In the genomic region with DNA sequence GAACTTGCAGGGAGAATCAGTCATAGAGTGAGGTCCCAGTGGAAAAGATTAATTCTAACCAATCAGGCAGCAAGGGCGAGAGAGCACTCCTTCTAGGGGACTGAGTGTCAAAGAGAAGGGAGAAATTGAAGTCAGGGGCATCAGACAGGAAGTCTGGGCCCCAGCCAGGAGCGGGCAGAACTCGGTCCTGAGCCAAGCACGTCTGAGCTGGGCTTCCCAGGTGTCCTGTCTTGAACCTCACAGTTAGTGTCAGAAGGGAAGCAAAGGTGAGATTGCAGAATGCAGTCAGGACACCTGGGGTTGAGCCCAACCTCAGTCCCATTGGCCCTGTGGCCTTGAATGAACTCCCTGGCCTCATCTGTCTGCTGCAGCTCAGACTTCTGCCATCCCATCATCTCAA, we compare ENCODE assay signal across 29 cellular contexts.
"Had no signal": no experiment of that assay in that cellular context is flagged by ENCODE, and none has a peak within 500 bp of the region (broad histone marks: within the 10 kb centered on the region; RNA-seq: fewer than 3 reads in every experiment).

No MANE protein-coding gene starts in this region.

- H3K27me3 Mint-ChIP-seq: dendritic cell treated with granulocyte-macrophage colony-stimulating factor and Interleukin-4, amounts not matched to agents 40 ng/mL and 50 ng/mL, for 4 days; stimulated activated naive CD8-positive, alpha-beta T cell treated with anti-CD3 and anti-CD28 coated beads, Interleukin-15, amount 100 ng/mL, for 72 hours had no signal

- H3K9me3 ChIP-seq: gastroesophageal sphincter, heart left ventricle, left lung, prostate gland, right atrium auricular region, suprapubic skin, thyroid gland had no signal

- H3K79me2 ChIP-seq: hepatocyte had no signal

- H3K4me1 Mint-ChIP-seq: mesothelial cell of epicardium; naive thymus-derived CD4-positive, alpha-beta T cell; nephron; neural progenitor cell had no signal

- H2AFZ ChIP-seq: hepatocyte, neural progenitor cell had no signal

- ATAC-seq: esophagus mucosa; gastroesophageal sphincter; heart left ventricle; left lung; naive thymus-derived CD4-positive, alpha-beta T cell; sciatic nerve; stimulated activated naive CD8-positive, alpha-beta T cell treated with anti-CD3 and anti-CD28 coated beads, Interleukin-15, amount 100 ng/mL, for 72 hours had no signal

- H3K27me3 ChIP-seq: gastroesophageal sphincter, hepatocyte, left lung, neural progenitor cell, right atrium auricular region, suprapubic skin, thyroid gland had no signal

- H3K4me3 Mint-ChIP-seq: dendritic cell treated with granulocyte-macrophage colony-stimulating factor and Interleukin-4, amounts not matched to agents 40 ng/mL and 50 ng/mL, for 4 days; endodermal cell; mesothelial cell of epicardium; naive thymus-derived CD4-positive, alpha-beta T cell; nephron; neural progenitor cell; stimulated activated naive CD8-positive, alpha-beta T cell treated with anti-CD3 and anti-CD28 coated beads, Interleukin-15, amount 100 ng/mL, for 72 hours; type B pancreatic cell had no signal

- H3K4me1 ChIP-seq: gastroesophageal sphincter, heart left ventricle, left lung, neural progenitor cell, prostate gland, right atrium auricular region, suprapubic skin, thyroid gland had no signal

- H3K27ac ChIP-seq: epithelial cell of prostate, gastroesophageal sphincter, heart left ventricle, hepatocyte, left lung, neural progenitor cell, prostate gland, right atrium auricular region, suprapubic skin, thyroid gland had no signal

- H3K36me3 ChIP-seq: gastroesophageal sphincter, heart left ventricle, left lung, neural progenitor cell, prostate gland, right atrium auricular region, suprapubic skin, thyroid gland had no signal

- H3K27ac Mint-ChIP-seq: dendritic cell treated with granulocyte-macrophage colony-stimulating factor and Interleukin-4, amounts not matched to agents 40 ng/mL and 50 ng/mL, for 4 days; endodermal cell; mesothelial cell of epicardium; naive thymus-derived CD4-positive, alpha-beta T cell; nephron; stimulated activated naive CD8-positive, alpha-beta T cell treated with anti-CD3 and anti-CD28 coated beads, Interleukin-15, amount 100 ng/mL, for 72 hours; type B pancreatic cell had no signal

- H3K9me3 Mint-ChIP-seq: dendritic cell treated with granulocyte-macrophage colony-stimulating factor and Interleukin-4, amounts not matched to agents 40 ng/mL and 50 ng/mL, for 4 days; endodermal cell; mesothelial cell of epicardium; nephron; neural progenitor cell had no signal

- H3K9ac ChIP-seq: neural progenitor cell had no signal

- H3K4me3 ChIP-seq: gastroesophageal sphincter, heart left ventricle, hepatocyte, left lung, neural progenitor cell, prostate gland, right atrium auricular region, smooth muscle cell, suprapubic skin, thyroid gland had no signal

- H3K4me2 ChIP-seq: hepatocyte, neural progenitor cell, smooth muscle cell had no signal

- DNase-seq: effector CD8-positive, alpha-beta T cell; endodermal cell; foreskin fibroblast; heart left ventricle; kidney; left lung; mesenchymal stem cell; naive thymus-derived CD4-positive, alpha-beta T cell; stimulated activated CD4-positive, alpha-beta T cell treated with anti-CD3 and anti-CD28 coated beads, Interleukin-12 subunit alpha, Interleukin-12 subunit beta, amount 100 ng/mL, for 4 hours; stimulated activated CD4-positive, alpha-beta T cell treated with anti-CD3 and anti-CD28 coated beads, Interleukin-1b, Interleukin-23, amount 100 ng/mL, for 48 hours; stimulated activated CD4-positive, alpha-beta T cell treated with anti-CD3 and anti-CD28 coated beads, Interleukin-4, amount 100 ng/mL, for 1 hour; stimulated activated CD8-positive, alpha-beta memory T cell treated with anti-CD3 and anti-CD28 coated beads, Interleukin-4, amount 100 ng/mL, for 48 hours; stimulated activated naive CD4-positive, alpha-beta T cell; stimulated activated naive CD8-positive, alpha-beta T cell treated with anti-CD3 and anti-CD28 coated beads, Interleukin-15, amount 100 ng/mL, for 72 hours had no signal
